ENCODE assay signal across 23 cellular contexts in the genomic region with DNA sequence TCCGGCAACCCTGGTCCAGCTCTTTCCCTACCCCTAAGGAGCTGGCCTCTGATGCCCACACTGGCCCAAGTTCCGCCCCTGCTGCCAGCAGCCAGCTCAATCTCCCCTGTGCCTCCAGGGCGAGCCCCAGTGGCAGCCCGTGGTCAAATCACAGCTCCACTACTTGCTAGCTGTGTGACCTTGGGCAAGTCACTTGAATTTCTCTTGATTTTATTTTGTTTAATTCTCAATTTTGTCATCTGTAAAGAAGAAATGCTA.
"Had no signal": no experiment of that assay in that cellular context is flagged by ENCODE, and none has a peak within 500 bp of the region (broad histone marks: within the 10 kb centered on the region; RNA-seq: fewer than 3 reads in every experiment).

No MANE protein-coding gene starts in this region.

- H3K36me3 ChIP-seq: neural progenitor cell had no signal

- H3K36me3 Mint-ChIP-seq: naive B cell had no signal

- H3K4me1 Mint-ChIP-seq: naive B cell, neural progenitor cell had no signal

- H3K27me3 Mint-ChIP-seq: effector memory CD8-positive, alpha-beta T cell; naive B cell; progenitor cell of endocrine pancreas had no signal

- H2AFZ ChIP-seq: neural progenitor cell had no signal

- H3K27me3 ChIP-seq: esophagus muscularis mucosa, gastrocnemius medialis, heart right ventricle, left lung, neural progenitor cell, pancreas, stomach had no signal

- H3K27ac ChIP-seq: epithelial cell of prostate, left lung, neural progenitor cell, pancreas had no signal

- H3K4me1 ChIP-seq: neural progenitor cell, pancreas had no signal

- H3K9me3 ChIP-seq: esophagus muscularis mucosa, gastrocnemius medialis, heart right ventricle, left lung, pancreas, stomach had no signal

- H3K4me2 ChIP-seq: neural progenitor cell had no signal

- H3K9ac ChIP-seq: neural progenitor cell had no signal

- H3K4me3 Mint-ChIP-seq: dendritic cell treated with granulocyte-macrophage colony-stimulating factor and Interleukin-4, amounts not matched to agents 40 ng/mL and 50 ng/mL, for 4 days; naive B cell; neural progenitor cell had no signal

- H3K4me3 ChIP-seq: esophagus muscularis mucosa, gastrocnemius medialis, heart right ventricle, left lung, lung, neural progenitor cell, pancreas, stomach had no signal

- ATAC-seq: effector memory CD8-positive, alpha-beta T cell; heart right ventricle; left lung; right cardiac atrium had no signal

- DNase-seq: effector memory CD8-positive, alpha-beta T cell; gastrocnemius medialis; hypothalamus; kidney glomerular epithelial cell; mesenchymal stem cell; midbrain; naive B cell; occipital lobe; small intestine; stimulated activated CD4-positive, alpha-beta T cell treated with anti-CD3 and anti-CD28 coated beads, Interleukin-12 subunit alpha, Interleukin-12 subunit beta, amount 100 ng/mL, for 4 hours; stimulated activated naive CD4-positive, alpha-beta T cell; stomach; trophoblast cell had no signal

- H3K27ac Mint-ChIP-seq: dendritic cell treated with granulocyte-macrophage colony-stimulating factor and Interleukin-4, amounts not matched to agents 40 ng/mL and 50 ng/mL, for 4 days; effector memory CD8-positive, alpha-beta T cell; naive B cell; neural progenitor cell; progenitor cell of endocrine pancreas had no signal

- H3K9me3 Mint-ChIP-seq: dendritic cell treated with granulocyte-macrophage colony-stimulating factor and Interleukin-4, amounts not matched to agents 40 ng/mL and 50 ng/mL, for 4 days; effector memory CD8-positive, alpha-beta T cell; naive B cell; neural progenitor cell had no signal
